In the genomic region with DNA sequence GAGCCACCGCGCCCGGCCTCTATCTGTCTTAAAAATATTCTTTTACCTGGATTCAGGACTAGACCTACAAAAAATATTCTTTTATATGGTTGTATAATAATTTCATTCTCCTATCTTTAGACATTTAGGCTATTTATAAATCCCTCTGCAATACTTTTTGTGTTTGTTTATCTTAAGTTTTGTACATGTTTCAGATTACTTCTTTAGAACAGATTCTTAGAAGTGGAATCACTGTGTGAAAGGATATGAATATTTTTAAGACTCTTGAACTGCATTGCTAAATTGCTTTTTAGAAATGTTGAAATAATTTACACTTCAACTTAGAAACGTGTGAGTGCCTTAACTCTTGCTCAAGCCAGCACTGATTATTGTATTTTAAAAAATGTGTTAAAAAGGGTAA, we compare ENCODE assay signal across 27 cellular contexts.
"Had no signal": no experiment of that assay in that cellular context is flagged by ENCODE, and none has a peak within 500 bp of the region (broad histone marks: within the 10 kb centered on the region; RNA-seq: fewer than 3 reads in every experiment).

No MANE protein-coding gene starts in this region.

- H3K9ac ChIP-seq: neural progenitor cell, parathyroid adenoma had no signal

- H3K79me2 ChIP-seq: parathyroid adenoma had no signal

- H3K4me1 ChIP-seq: parathyroid adenoma, psoas muscle, right lobe of liver, sigmoid colon, stomach, thyroid gland, tibial nerve, upper lobe of left lung, vagina had no signal

- H3K27me3 Mint-ChIP-seq: progenitor cell of endocrine pancreas; stimulated activated naive CD8-positive, alpha-beta T cell treated with anti-CD3 and anti-CD28 coated beads, Interleukin-15, Interleukin-2, amounts not matched to agents 100 ng/mL and 50 ng/mL, for 24 hours had no signal

- H3K36me3 Mint-ChIP-seq: neural progenitor cell; stimulated activated effector memory CD8-positive, alpha-beta T cell treated with anti-CD3 and anti-CD28 coated beads, Interleukin-12 subunit alpha, Interleukin-12 subunit beta, amount 100 ng/mL, for 72 hours had no signal

- H3K4me2 ChIP-seq: neural progenitor cell had no signal

- H2AFZ ChIP-seq: neural progenitor cell, parathyroid adenoma had no signal

- FAIRE-seq: urothelium cell line had no signal

- H3K27ac ChIP-seq: neural progenitor cell, ovary, parathyroid adenoma, psoas muscle, right lobe of liver, sigmoid colon, stomach, thoracic aorta, thyroid gland, tibial nerve, upper lobe of left lung, vagina had no signal

- H3K9me3 ChIP-seq: ovary, psoas muscle, right lobe of liver, sigmoid colon, stomach, thoracic aorta, thyroid gland, tibial nerve, upper lobe of left lung, vagina had no signal

- DNase-seq: occipital lobe; ovary; posterior cingulate gyrus; psoas muscle; right cardiac atrium; right lobe of liver; sigmoid colon; small intestine; stimulated activated CD4-positive, alpha-beta T cell treated with anti-CD3 and anti-CD28 coated beads, Interleukin-15, amount 100 ng/mL, for 24 hours; stimulated activated CD4-positive, alpha-beta T cell treated with anti-CD3 and anti-CD28 coated beads, Interleukin-2, amount 100 ng/mL, for 24 hours; stimulated activated CD4-positive, alpha-beta T cell treated with anti-CD3 and anti-CD28 coated beads, Interleukin-2, amount 100 ng/mL, for 48 hours; stimulated activated CD4-positive, alpha-beta T cell treated with anti-CD3 and anti-CD28 coated beads, Interleukin-4, amount 100 ng/mL, for 24 hours; stimulated activated naive B cell treated with anti-CD40 and anti-IgM and Interleukin-4, amounts not matched to agents 10 μg/mL and 1 μg/mL and 100 μg/mL, for 72 hours; stimulated activated naive CD4-positive, alpha-beta T cell treated with Interleukin-2 at 50 U/mL for 16 hours; stomach; thyroid gland had no signal

- H3K9me3 Mint-ChIP-seq: nephron; neural progenitor cell; stimulated activated effector memory CD8-positive, alpha-beta T cell treated with anti-CD3 and anti-CD28 coated beads, Interleukin-12 subunit alpha, Interleukin-12 subunit beta, amount 100 ng/mL, for 72 hours; stimulated activated naive B cell treated with anti-CD40 and anti-IgM and Interleukin-4, amounts not matched to agents 10 μg/mL and 1 μg/mL and 100 μg/mL, for 72 hours; stimulated activated naive CD8-positive, alpha-beta T cell treated with anti-CD3 and anti-CD28 coated beads, Interleukin-15, Interleukin-2, amounts not matched to agents 100 ng/mL and 50 ng/mL, for 24 hours had no signal

- ATAC-seq: psoas muscle; right cardiac atrium; right lobe of liver; stimulated activated effector memory CD8-positive, alpha-beta T cell treated with anti-CD3 and anti-CD28 coated beads, Interleukin-12 subunit alpha, Interleukin-12 subunit beta, amount 100 ng/mL, for 72 hours; stimulated activated naive B cell treated with anti-CD40 and anti-IgM and Interleukin-4, amounts not matched to agents 10 μg/mL and 1 μg/mL and 100 μg/mL, for 72 hours had no signal

- H3K4me3 ChIP-seq: neural progenitor cell, ovary, psoas muscle, right lobe of liver, sigmoid colon, stomach, thoracic aorta, thyroid gland, tibial nerve, upper lobe of left lung, vagina had no signal

- H3K4me3 Mint-ChIP-seq: nephron; neural progenitor cell; stimulated activated effector memory CD8-positive, alpha-beta T cell treated with anti-CD3 and anti-CD28 coated beads, Interleukin-12 subunit alpha, Interleukin-12 subunit beta, amount 100 ng/mL, for 72 hours; stimulated activated naive B cell treated with anti-CD40 and anti-IgM and Interleukin-4, amounts not matched to agents 10 μg/mL and 1 μg/mL and 100 μg/mL, for 72 hours; stimulated activated naive CD8-positive, alpha-beta T cell treated with anti-CD3 and anti-CD28 coated beads, Interleukin-15, Interleukin-2, amounts not matched to agents 100 ng/mL and 50 ng/mL, for 24 hours had no signal

- H3K36me3 ChIP-seq: neural progenitor cell, ovary, right lobe of liver, sigmoid colon, stomach, thoracic aorta, thyroid gland, tibial nerve, upper lobe of left lung, vagina had no signal

- H3K4me1 Mint-ChIP-seq: nephron; stimulated activated effector memory CD8-positive, alpha-beta T cell treated with anti-CD3 and anti-CD28 coated beads, Interleukin-12 subunit alpha, Interleukin-12 subunit beta, amount 100 ng/mL, for 72 hours; stimulated activated naive B cell treated with anti-CD40 and anti-IgM and Interleukin-4, amounts not matched to agents 10 μg/mL and 1 μg/mL and 100 μg/mL, for 72 hours had no signal

- H3K27ac Mint-ChIP-seq: nephron; neural progenitor cell; progenitor cell of endocrine pancreas; stimulated activated effector memory CD8-positive, alpha-beta T cell treated with anti-CD3 and anti-CD28 coated beads, Interleukin-12 subunit alpha, Interleukin-12 subunit beta, amount 100 ng/mL, for 72 hours; stimulated activated naive B cell treated with anti-CD40 and anti-IgM and Interleukin-4, amounts not matched to agents 10 μg/mL and 1 μg/mL and 100 μg/mL, for 72 hours; stimulated activated naive CD8-positive, alpha-beta T cell treated with anti-CD3 and anti-CD28 coated beads, Interleukin-15, Interleukin-2, amounts not matched to agents 100 ng/mL and 50 ng/mL, for 24 hours had no signal

- H3K27me3 ChIP-seq: neural progenitor cell, ovary, right lobe of liver, sigmoid colon, stomach, thyroid gland, tibial nerve, upper lobe of left lung, vagina had no signal
